ENCODE assay signal across 30 cellular contexts in genomic region chr2:19532797-19533196, GRCh38.
A peak's percentile ranks its signal among the peaks of the same experiment; 100 is the strongest.
DNase-seq lines count a peak whose midpoint lies in the region; ATAC-seq, FAIRE-seq and TF ChIP-seq lines count a peak whose summit lies in the region.
"Had no signal": no experiment of that assay in that cellular context is flagged by ENCODE, and none has a peak within 500 bp of the region (broad histone marks: within the 10 kb centered on the region; RNA-seq: fewer than 3 reads in every experiment).

No MANE protein-coding gene starts in this region.

- FAIRE-seq in HTR-8/SVneo (lab: Jason Lieb, UNC) = peak; percentile 57
- FAIRE-seq in bronchial epithelial cell (lab: Jason Lieb, UNC) = peak; percentile 92
- FAIRE-seq: G401.6 had no signal

- no peak for TF ChIP-seq POLR2A in adrenal gland (IDR thresholded peaks at IDR 0.05)

- H3K4me1 ChIP-seq in adrenal gland (replicated peaks in 1 of 2) = no peaks in the 10 kb centered on the region
- H3K4me1 ChIP-seq: right atrium auricular region, spleen had no signal

- no peaks in the 10 kb centered on the region for H3K9me3 ChIP-seq in adrenal gland (replicated peaks in 1 of 3)
- H3K9me3 ChIP-seq: spleen, transverse colon had no signal

- no peak overlapping the region for H3K27ac Mint-ChIP-seq in activated T-cell treated with anti-CD3 and anti-CD28 coated beads, Interleukin-2, amount 50 U/mL, for 24 hours
- H3K27ac Mint-ChIP-seq: activated T-helper 17 cell treated with anti-CD3 and anti-CD28 coated beads, Interleukin-2, amount 50 U/mL, for 72 hours; H9; neural progenitor cell had no signal

- H3K4me3 ChIP-seq in bronchial epithelial cell (ENCODE audit: low read depth, low read length) (no peak overlapping the region), adrenal gland (no peak overlapping the region)
- H3K4me3 ChIP-seq: neural progenitor cell, PC-9, right atrium auricular region, spleen, transverse colon had no signal

- peaks cover 32% of the 10 kb centered on the region for H3K27me3 Mint-ChIP-seq in activated T-cell treated with anti-CD3 and anti-CD28 coated beads, Interleukin-2, amount 50 U/mL, for 24 hours

- DNase-seq in EH (ENCODE audit: low read depth) = peak; percentile 42
- no peak for DNase-seq in HTR-8/SVneo (ENCODE audit: insufficient read length, low spot score)
- peak; percentile 85 for DNase-seq in bronchial epithelial cell (ENCODE audit: low read depth)
- peak; percentile 3 for DNase-seq in glomerular visceral epithelial cell (ENCODE audit: extremely low spot score)
- no peak for DNase-seq in activated T-cell treated with anti-CD3 and anti-CD28 coated beads, Interleukin-2, amount 50 U/mL, for 24 hours
- no peak for DNase-seq in adrenal gland
- DNase-seq: activated CD4-positive, alpha-beta T cell treated with anti-CD3 and anti-CD28 coated beads, Interleukin-2, amount 50 U/mL, for 48 hours; activated CD8-positive, alpha-beta memory T cell treated with anti-CD3 and anti-CD28 coated beads, Interleukin-2, amount 50 U/mL, for 48 hours; activated naive CD4-positive, alpha-beta T cell treated with anti-CD3 and anti-CD28 coated beads, Interleukin-2, amount 50 U/mL, for 16 hours; aorta; DMS153; foreskin melanocyte; H9; Karpas-422; left colon; NCI-H1694 treated with DMSO at 0.1 percent for 48 hours; NCI-H526; NK-92 treated with Interleukin-12 subunit alpha and Interleukin-12 subunit beta, amount 100 ng/mL, for 24 hours; PC-9; SHP77 treated with DMSO at 0.1 percent for 48 hours; spleen; transverse colon had no signal

- H3K4me1 Mint-ChIP-seq in activated T-cell treated with anti-CD3 and anti-CD28 coated beads, Interleukin-2, amount 50 U/mL, for 24 hours (ENCODE audit: low read depth) = no peaks in the 10 kb centered on the region
- H3K4me1 Mint-ChIP-seq: activated T-helper 17 cell treated with anti-CD3 and anti-CD28 coated beads, Interleukin-2, amount 50 U/mL, for 72 hours; central memory CD8-positive, alpha-beta T cell had no signal

- H3K4me3 Mint-ChIP-seq in activated T-cell treated with anti-CD3 and anti-CD28 coated beads, Interleukin-2, amount 50 U/mL, for 24 hours = no peak overlapping the region
- H3K4me3 Mint-ChIP-seq: activated T-helper 17 cell treated with anti-CD3 and anti-CD28 coated beads, Interleukin-2, amount 50 U/mL, for 72 hours; central memory CD8-positive, alpha-beta T cell; H9; neural progenitor cell had no signal

- no peak overlapping the region for H3K27ac ChIP-seq in adrenal gland
- H3K27ac ChIP-seq: neural progenitor cell, PC-9, right atrium auricular region, spleen, transverse colon had no signal

- no peaks in the 10 kb centered on the region for H3K36me3 Mint-ChIP-seq in activated T-cell treated with anti-CD3 and anti-CD28 coated beads, Interleukin-2, amount 50 U/mL, for 24 hours (ENCODE audit: low read depth)
- H3K36me3 Mint-ChIP-seq: neural progenitor cell had no signal

- intact Hi-C loops in adrenal gland (cut with DNase I) = no loop called here

- H3K27me3 ChIP-seq in bronchial epithelial cell (ENCODE audit: control insufficient read depth, insufficient read depth, low read length) = no peaks in the 10 kb centered on the region
- no peaks in the 10 kb centered on the region for H3K27me3 ChIP-seq in adrenal gland
- H3K27me3 ChIP-seq: neural progenitor cell, right atrium auricular region, spleen, transverse colon had no signal

- no peaks in the 10 kb centered on the region for H3K9me3 Mint-ChIP-seq in activated T-cell treated with anti-CD3 and anti-CD28 coated beads, Interleukin-2, amount 50 U/mL, for 24 hours
- H3K9me3 Mint-ChIP-seq: activated T-helper 17 cell treated with anti-CD3 and anti-CD28 coated beads, Interleukin-2, amount 50 U/mL, for 72 hours; central memory CD8-positive, alpha-beta T cell; H9; neural progenitor cell had no signal

- no peak for TF ChIP-seq CTCF in bronchial epithelial cell (IDR thresholded peaks at IDR 0.05; ENCODE audit: insufficient read depth, low read length, severe bottlenecking)
- TF ChIP-seq CTCF in adrenal gland (IDR thresholded peaks at IDR 0.05) = no peak

- H3K36me3 ChIP-seq in bronchial epithelial cell (ENCODE audit: control insufficient read depth, insufficient read depth, low read length) = no peaks in the 10 kb centered on the region
- H3K36me3 ChIP-seq in adrenal gland (replicated peaks in 1 of 2) = no peaks in the 10 kb centered on the region
- H3K36me3 ChIP-seq: neural progenitor cell, right atrium auricular region, spleen, transverse colon had no signal

- ATAC-seq in HG03460 (IDR thresholded peaks at IDR 0.05; ENCODE audit: unreplicated experiment) (no peak), HG02798 (IDR thresholded peaks at IDR 0.05; ENCODE audit: poor library complexity, unreplicated experiment) (no peak)
- ATAC-seq: activated CD4-positive, CD25-positive, alpha-beta regulatory T cell treated with anti-CD3 and anti-CD28 coated beads, Interleukin-2, amount 50 U/mL, for 24 hours; activated T-helper 17 cell treated with anti-CD3 and anti-CD28 coated beads, Interleukin-2, amount 50 U/mL, for 72 hours; left colon had no signal

Comparison
In these comparisons a context has a peak if more than half of its experiments do, and no peak if none do; other contexts are left out.
1. DNase-seq: peak in EH (single experiment), bronchial epithelial cell (single experiment) and glomerular visceral epithelial cell (single experiment); none in HTR-8/SVneo (single experiment), activated T-cell treated with anti-CD3 and anti-CD28 coated beads, Interleukin-2, amount 50 U/mL, for 24 hours (single experiment) and adrenal gland (0 of 7).